ENCODE assay signal across 8 cellular contexts in the genomic region with DNA sequence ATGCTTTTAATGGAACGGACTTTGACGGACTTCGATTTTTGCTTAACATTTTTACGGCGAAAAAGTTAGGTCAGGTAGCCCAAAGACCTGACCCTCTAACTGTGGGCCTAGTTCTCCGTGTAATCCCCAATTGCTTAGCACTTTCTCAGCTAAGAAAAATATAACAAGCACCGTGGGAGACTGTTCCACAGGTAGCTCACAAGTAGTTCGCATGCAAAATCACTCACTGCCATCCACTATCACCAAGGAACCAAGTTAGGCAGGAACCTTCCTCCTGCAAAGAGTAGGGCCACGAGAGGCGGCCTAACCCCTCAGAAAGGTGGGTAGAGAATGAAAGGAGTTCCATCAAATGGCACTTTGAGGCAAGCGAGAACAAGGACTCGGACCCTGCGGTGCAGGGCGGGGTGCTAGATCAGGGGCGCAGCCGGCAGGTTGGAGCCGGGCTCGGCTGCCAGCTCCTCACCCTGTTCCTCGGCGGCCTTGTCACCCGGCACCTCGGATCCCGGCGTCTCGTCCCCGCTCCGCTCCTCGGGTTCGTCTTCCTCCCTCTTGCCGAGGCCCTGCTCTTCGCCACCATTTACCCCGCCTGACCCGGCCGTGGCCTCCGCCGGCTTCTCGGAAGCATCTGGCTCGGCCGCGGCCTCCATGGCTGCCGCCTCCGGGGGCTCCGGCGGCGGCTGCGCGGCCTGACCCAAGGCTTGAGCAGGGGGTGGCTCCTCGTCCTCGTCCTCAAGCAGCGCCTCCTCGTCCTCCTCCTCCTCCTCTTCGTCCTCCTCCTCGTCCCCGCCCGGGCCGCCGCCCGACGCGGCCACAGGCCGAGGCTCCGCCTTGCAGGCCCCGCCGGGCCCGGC. TPM values are rescaled to one million over a fixed set of nuclear protein-coding genes. Genes with fewer than 3 reads are reported as not detected.
DNase-seq lines count a peak whose midpoint lies in the region; ATAC-seq, FAIRE-seq and TF ChIP-seq lines count a peak whose summit lies in the region.

No MANE protein-coding gene starts in this region.

- H3K9me3 Mint-ChIP-seq in naive thymus-derived CD8-positive, alpha-beta T cell, result no peaks in the 10 kb centered on the region

- H4K20me1 ChIP-seq in BLaER1, result peaks cover 73% of the 10 kb centered on the region
- no peaks in the 10 kb centered on the region for H4K20me1 ChIP-seq in endothelial cell of umbilical vein (replicated peaks; ENCODE audit: control insufficient read depth, extremely low read depth, insufficient read depth, low read length)

- H3K4me1 Mint-ChIP-seq in naive thymus-derived CD8-positive, alpha-beta T cell, result peaks cover 25 to 72% (median 56%) of the 10 kb centered on the region in 4 donors

- peaks cover 0 to 53% (median 27%) of the 10 kb centered on the region in 3 donors for H3K36me3 Mint-ChIP-seq in naive thymus-derived CD8-positive, alpha-beta T cell

- DNase-seq in RWPE1 (ENCODE audit: low spot score) (no peak), endothelial cell of umbilical vein (ENCODE audit: low read depth, low spot score) (peak; percentile 23)
- peak in 4 of 10 donors; percentile 7 to 70 (median 22) for DNase-seq in naive thymus-derived CD8-positive, alpha-beta T cell

- H3K4me3 Mint-ChIP-seq in naive thymus-derived CD8-positive, alpha-beta T cell, result peak overlapping the region; percentile 92 to 99 (median 96)

- FAIRE-seq in endothelial cell of umbilical vein (lab: Jason Lieb, UNC), result no peak

- POLR2A ChIA-PET in RWPE1 (lab: Yijun Ruan, JAX; ENCODE audit: low non-redundant PET), result interaction anchor here (1.0 to 1.8 kb wide), 3 partner anchors 27 to 61 kb away, joined by 4 to 8 read pairs (median 4); a partner anchor contains a TSS
- POLR2A ChIA-PET in endothelial cell of umbilical vein (lab: Charles Lee), result interaction anchor here (1.2 to 3.2 kb wide), 4 partner anchors 14 to 153 kb away, joined by 4 to 25 read pairs (median 6); a partner anchor contains a TSS
- POLR2A ChIA-PET in naive thymus-derived CD8-positive, alpha-beta T cell (lab: Charles Lee), result interaction anchor here (0.6 to 10.3 kb wide), 36 partner anchors 9 to 1520 kb away, joined by 3 to 263 read pairs (median 8); a partner anchor contains a TSS

- ATAC-seq in GM21717 (IDR thresholded peaks at IDR 0.05; ENCODE audit: unreplicated experiment) (peak; percentile 4), GM21737 (IDR thresholded peaks at IDR 0.05; ENCODE audit: unreplicated experiment) (no peak), GM18858 (IDR thresholded peaks at IDR 0.05; ENCODE audit: unreplicated experiment) (no peak), GM19455 (IDR thresholded peaks at IDR 0.05; ENCODE audit: unreplicated experiment) (no peak)
- ATAC-seq in naive thymus-derived CD8-positive, alpha-beta T cell, result peak in 1 of 2 donors; percentile 7

- no peaks in the 10 kb centered on the region for H3K9me1 ChIP-seq in endothelial cell of umbilical vein (replicated peaks; ENCODE audit: control insufficient read depth, extremely low read depth, insufficient read depth, low read length)

- peaks cover 0 to 2% (median 0%) of the 10 kb centered on the region in 5 donors for H3K27me3 Mint-ChIP-seq in naive thymus-derived CD8-positive, alpha-beta T cell

- H3K9ac ChIP-seq in BLaER1 (peak overlapping the region; percentile 98), endothelial cell of umbilical vein (replicated peaks; ENCODE audit: extremely low read depth, insufficient read depth, low read length) (peak overlapping the region; percentile 59)

- peaks cover 73% of the 10 kb centered on the region for H3K79me2 ChIP-seq in endothelial cell of umbilical vein (ENCODE audit: control insufficient read depth, insufficient read depth, low read length)

- peak overlapping the region; percentile 11 for H2AFZ ChIP-seq in endothelial cell of umbilical vein (ENCODE audit: low read depth, low read length)

- peak overlapping the region; percentile 82 to 97 (median 87) for H3K27ac Mint-ChIP-seq in naive thymus-derived CD8-positive, alpha-beta T cell

- no TSS peak for BruUV-seq in endothelial cell of umbilical vein (replicated peaks; lab: Mats Ljungman, UMichigan)

- no peaks in the 10 kb centered on the region for H3K9me3 ChIP-seq in BLaER1
- no peaks in the 10 kb centered on the region for H3K9me3 ChIP-seq in endothelial cell of umbilical vein (replicated peaks; ENCODE audit: control insufficient read depth, insufficient read depth, low read length)

- peak overlapping the region; percentile 98 for H3K27ac ChIP-seq in BLaER1
- H3K27ac ChIP-seq in RWPE1, result peak overlapping the region; percentile 99
- H3K27ac ChIP-seq in endothelial cell of umbilical vein (ENCODE audit: insufficient read depth, low read depth, low read length), result peak overlapping the region; percentile 2

- CTCF ChIA-PET in RWPE1 (lab: Yijun Ruan, JAX) (interaction anchor here (0.6 to 1.1 kb wide), 3 partner anchors 11 to 135 kb away, joined by 3 to 4 read pairs (median 3); no protein-coding TSS in a partner anchor), endothelial cell of umbilical vein (lab: Charles Lee) (interaction anchor here (1.0 to 4.5 kb wide), 3 partner anchors 27 to 60 kb away, joined by 3 to 39 read pairs (median 11); a partner anchor contains a TSS)

- intact Hi-C loops in endothelial cell of umbilical vein (cut with micrococcal nuclease), result loop anchor here (1.0 to 5.0 kb wide), 7 partner anchors 17 to 156 kb away; a partner anchor contains a TSS

- TF ChIP-seq POLR2A in endothelial cell of umbilical vein (IDR thresholded peaks at IDR 0.05; ENCODE audit: low read depth, low read length), result no peak

- H3K4me2 ChIP-seq in BLaER1 (peak overlapping the region; percentile 96), endothelial cell of umbilical vein (ENCODE audit: insufficient read depth, low read length) (peak overlapping the region; percentile 90)

- TF ChIP-seq CTCF in RWPE1 (conservative IDR thresholded peaks at IDR 0.05; ENCODE audit: low read depth) (no peak), endothelial cell of umbilical vein (IDR thresholded peaks at IDR 0.05; ENCODE audit: extremely low read depth in 1 of 2, insufficient read depth in 1 of 2, low read depth in 1 of 2, low read length in 2 of 2) (no peak)

- H3K4me1 ChIP-seq in BLaER1, result peaks cover 42% of the 10 kb centered on the region
- peaks cover 15% of the 10 kb centered on the region for H3K4me1 ChIP-seq in endothelial cell of umbilical vein (ENCODE audit: control insufficient read depth, extremely low read depth, insufficient read depth, low read length)

- H3K4me3 ChIP-seq in BLaER1 (peak overlapping the region; percentile 99), endothelial cell of umbilical vein (replicated peaks in 1 of 3; ENCODE audit: insufficient read depth in 1 of 3, low read depth in 1 of 3, low read length in 3 of 3) (peak overlapping the region; percentile 53 to 99 (median 94))

- no peaks in the 10 kb centered on the region for H3K27me3 ChIP-seq in BLaER1
- no peaks in the 10 kb centered on the region for H3K27me3 ChIP-seq in endothelial cell of umbilical vein (ENCODE audit: control insufficient read depth in 2 of 2, insufficient read depth in 2 of 2, low read length in 2 of 2)

- H3K36me3 ChIP-seq in BLaER1 (peaks cover 36% of the 10 kb centered on the region), endothelial cell of umbilical vein (ENCODE audit: control insufficient read depth in 2 of 2, extremely low read depth in 1 of 2, insufficient read depth in 2 of 2, low read length in 2 of 2) (peaks cover 12 to 25% of the 10 kb centered on the region in 2 experiments)

- dilution Hi-C loops in endothelial cell of umbilical vein (cut with MboI; ENCODE audit: extremely low pct_ligation_motif_present, low sequenced_read_pairs), result no loop called here

RNA-seq across cellular contexts. Expression of a gene that starts 0.9 kb away (rescaled TPM):
- 53.4 and 56.2 TPM in 2 replicates for total RNA-seq in endothelial cell of umbilical vein
- 14.1 and 18.3 TPM in 2 replicates for polyA plus RNA-seq in endothelial cell of umbilical vein
- polyA plus RNA-seq in endothelial cell of umbilical vein (2011; cell fraction: cytosol; rRNA removed), result 24.6 and 26.0 TPM in 2 replicates
- polyA plus RNA-seq in endothelial cell of umbilical vein (2011; cell fraction: nucleus; rRNA removed), result 20.9 and 29.8 TPM in 2 replicates
- 51.5 and 55.8 TPM in 2 replicates for polyA plus RNA-seq in endothelial cell of umbilical vein (2012)
- polyA minus RNA-seq in endothelial cell of umbilical vein, result 21.9 and 22.6 TPM in 2 replicates
- 13.9 TPM for polyA minus RNA-seq in endothelial cell of umbilical vein (2011; cell fraction: cytosol; rRNA and poly(A)+ RNA removed)
- polyA minus RNA-seq in endothelial cell of umbilical vein (2011; cell fraction: nucleus; rRNA and poly(A)+ RNA removed), result 21.5 and 29.4 TPM in 2 replicates
- total RNA-seq in naive thymus-derived CD8-positive, alpha-beta T cell, result 10 to 100 TPM; 81.6 to 84.0 TPM
- 1 to 10 TPM in 2 of 3 donors, under 1 TPM in 1; 0.99 to 3.0 (median 1.0) TPM for polyA plus RNA-seq in naive thymus-derived CD8-positive, alpha-beta T cell

RNA-seq across cellular contexts. Expression of a gene that starts 1.9 kb away (rescaled TPM):
- total RNA-seq in endothelial cell of umbilical vein, result 31.6 and 43.5 TPM in 2 replicates
- 20.6 and 27.4 TPM in 2 replicates for polyA plus RNA-seq in endothelial cell of umbilical vein
- 24.3 and 28.5 TPM in 2 replicates for polyA plus RNA-seq in endothelial cell of umbilical vein (2011; cell fraction: cytosol; rRNA removed)
- polyA plus RNA-seq in endothelial cell of umbilical vein (2011; cell fraction: nucleus; rRNA removed), result 22.3 and 25.8 TPM in 2 replicates
- polyA plus RNA-seq in endothelial cell of umbilical vein (2012), result 42.0 and 49.3 TPM in 2 replicates
- 16.1 and 18.8 TPM in 2 replicates for polyA minus RNA-seq in endothelial cell of umbilical vein
- polyA minus RNA-seq in endothelial cell of umbilical vein (2011; cell fraction: cytosol; rRNA and poly(A)+ RNA removed), result 24.3 TPM
- 15.8 and 17.1 TPM in 2 replicates for polyA minus RNA-seq in endothelial cell of umbilical vein (2011; cell fraction: nucleus; rRNA and poly(A)+ RNA removed)
- total RNA-seq in naive thymus-derived CD8-positive, alpha-beta T cell, result 10 to 100 TPM; 46.1 to 47.6 TPM
- polyA plus RNA-seq in naive thymus-derived CD8-positive, alpha-beta T cell, result 10 to 100 TPM in 2 of 3 donors, 1 to 10 TPM in 1; 8.5 to 18.8 (median 15.4) TPM

RNA-seq across cellular contexts. Expression of a gene that starts 18.9 kb away (rescaled TPM):
- not detected in 2 replicates for total RNA-seq in endothelial cell of umbilical vein
- polyA plus RNA-seq in endothelial cell of umbilical vein, result not detected in 2 replicates
- not detected in 2 replicates for polyA plus RNA-seq in endothelial cell of umbilical vein (2011; cell fraction: cytosol; rRNA removed)
- not detected in 2 replicates for polyA plus RNA-seq in endothelial cell of umbilical vein (2011; cell fraction: nucleus; rRNA removed)
- 0.49 TPM in 1 of 2 replicates, not detected in the other for polyA plus RNA-seq in endothelial cell of umbilical vein (2012)
- polyA minus RNA-seq in endothelial cell of umbilical vein, result 0.46 TPM in 1 of 2 replicates, not detected in the other
- polyA minus RNA-seq in endothelial cell of umbilical vein (2011; cell fraction: cytosol; rRNA and poly(A)+ RNA removed), result not detected
- not detected in 2 replicates for polyA minus RNA-seq in endothelial cell of umbilical vein (2011; cell fraction: nucleus; rRNA and poly(A)+ RNA removed)
- not detected for total RNA-seq in naive thymus-derived CD8-positive, alpha-beta T cell
- under 1 TPM in 1 of 3 donors, not detected in 2; 0.27 TPM for polyA plus RNA-seq in naive thymus-derived CD8-positive, alpha-beta T cell

RNA-seq across cellular contexts. Expression of a gene that starts 19.2 kb away (rescaled TPM):
- total RNA-seq in endothelial cell of umbilical vein, result 31.1 and 31.3 TPM in 2 replicates
- polyA plus RNA-seq in endothelial cell of umbilical vein, result 94.8 and 126 TPM in 2 replicates
- polyA plus RNA-seq in endothelial cell of umbilical vein (2011; cell fraction: cytosol; rRNA removed), result 54.8 and 58.8 TPM in 2 replicates
- polyA plus RNA-seq in endothelial cell of umbilical vein (2011; cell fraction: nucleus; rRNA removed), result 55.1 and 75.0 TPM in 2 replicates
- polyA plus RNA-seq in endothelial cell of umbilical vein (2012), result 30.9 and 39.8 TPM in 2 replicates
- 67.7 and 79.6 TPM in 2 replicates for polyA minus RNA-seq in endothelial cell of umbilical vein
- polyA minus RNA-seq in endothelial cell of umbilical vein (2011; cell fraction: cytosol; rRNA and poly(A)+ RNA removed), result 29.3 TPM
- 24.9 and 26.5 TPM in 2 replicates for polyA minus RNA-seq in endothelial cell of umbilical vein (2011; cell fraction: nucleus; rRNA and poly(A)+ RNA removed)
- total RNA-seq in naive thymus-derived CD8-positive, alpha-beta T cell, result 10 to 100 TPM; 37.0 to 50.7 TPM
- polyA plus RNA-seq in naive thymus-derived CD8-positive, alpha-beta T cell, result 10 to 100 TPM; 58.2 to 65.0 (median 58.8) TPM

RNA-seq across cellular contexts. Expression of a gene that starts 27.6 kb away (rescaled TPM):
- 6.9 and 8.1 TPM in 2 replicates for total RNA-seq in endothelial cell of umbilical vein
- 3.7 and 4.1 TPM in 2 replicates for polyA plus RNA-seq in endothelial cell of umbilical vein
- 3.4 and 3.9 TPM in 2 replicates for polyA plus RNA-seq in endothelial cell of umbilical vein (2011; cell fraction: cytosol; rRNA removed)
- polyA plus RNA-seq in endothelial cell of umbilical vein (2011; cell fraction: nucleus; rRNA removed), result 4.4 and 4.5 TPM in 2 replicates
- polyA plus RNA-seq in endothelial cell of umbilical vein (2012), result 1.2 and 2.0 TPM in 2 replicates
- polyA minus RNA-seq in endothelial cell of umbilical vein, result 8.2 and 8.7 TPM in 2 replicates
- 7.5 TPM for polyA minus RNA-seq in endothelial cell of umbilical vein (2011; cell fraction: cytosol; rRNA and poly(A)+ RNA removed)
- 5.3 and 5.8 TPM in 2 replicates for polyA minus RNA-seq in endothelial cell of umbilical vein (2011; cell fraction: nucleus; rRNA and poly(A)+ RNA removed)
- total RNA-seq in naive thymus-derived CD8-positive, alpha-beta T cell, result 10 to 100 TPM; 27.3 to 27.6 TPM
- 1 to 10 TPM; 2.1 to 6.7 (median 3.6) TPM for polyA plus RNA-seq in naive thymus-derived CD8-positive, alpha-beta T cell

Comparison
In these comparisons a context has a peak if more than half of its experiments do, and no peak if none do; other contexts are left out.
1. H3K27ac ChIP-seq: peak in every context shown above with its lines; median percentile 99 in RWPE1; 98 in BLaER1; 2 in endothelial cell of umbilical vein.